ENCODE assay signal across 1 cellular context in genomic region chr21:42473495-42474042, GRCh38.
TF ChIP-seq lines count a peak whose summit lies in the region.

No MANE protein-coding gene starts in this region.

TF ChIP-seq in K562, 482 proteins besides CTCF, POLR2A, EP300 and RAD21 (continued from another document):
- TF ChIP-seq GMEB1 (CRISPR knock-in tag; IDR thresholded peaks at IDR 0.05): no peak
- no peak for TF ChIP-seq ZBTB43 (CRISPR knock-in tag; IDR thresholded peaks at IDR 0.05)
- TF ChIP-seq MTA3 (IDR thresholded peaks at IDR 0.05; ENCODE audit: borderline replicate concordance): no peak
- TF ChIP-seq PHF20 (IDR thresholded peaks at IDR 0.05; ENCODE audit: partially characterized antibody): no peak
- no peak for TF ChIP-seq BMI1 (IDR thresholded peaks at IDR 0.05; ENCODE audit: low read length)
- no peak for TF ChIP-seq ZNF707 (CRISPR knock-in tag; conservative IDR thresholded peaks at IDR 0.05)
- no peak for TF ChIP-seq ZNF518B (CRISPR knock-in tag; IDR thresholded peaks at IDR 0.05)
- TF ChIP-seq ELF2 (CRISPR knock-in tag; IDR thresholded peaks at IDR 0.05): no peak
- TF ChIP-seq MAFF (IDR thresholded peaks at IDR 0.05; ENCODE audit: low read length): peak; percentile 47; the same call in 1 of the 2 replicates
- TF ChIP-seq ZNF280A (IDR thresholded peaks at IDR 0.05; ENCODE audit: low read depth, partially characterized antibody): no peak
- TF ChIP-seq, protein P1, sequence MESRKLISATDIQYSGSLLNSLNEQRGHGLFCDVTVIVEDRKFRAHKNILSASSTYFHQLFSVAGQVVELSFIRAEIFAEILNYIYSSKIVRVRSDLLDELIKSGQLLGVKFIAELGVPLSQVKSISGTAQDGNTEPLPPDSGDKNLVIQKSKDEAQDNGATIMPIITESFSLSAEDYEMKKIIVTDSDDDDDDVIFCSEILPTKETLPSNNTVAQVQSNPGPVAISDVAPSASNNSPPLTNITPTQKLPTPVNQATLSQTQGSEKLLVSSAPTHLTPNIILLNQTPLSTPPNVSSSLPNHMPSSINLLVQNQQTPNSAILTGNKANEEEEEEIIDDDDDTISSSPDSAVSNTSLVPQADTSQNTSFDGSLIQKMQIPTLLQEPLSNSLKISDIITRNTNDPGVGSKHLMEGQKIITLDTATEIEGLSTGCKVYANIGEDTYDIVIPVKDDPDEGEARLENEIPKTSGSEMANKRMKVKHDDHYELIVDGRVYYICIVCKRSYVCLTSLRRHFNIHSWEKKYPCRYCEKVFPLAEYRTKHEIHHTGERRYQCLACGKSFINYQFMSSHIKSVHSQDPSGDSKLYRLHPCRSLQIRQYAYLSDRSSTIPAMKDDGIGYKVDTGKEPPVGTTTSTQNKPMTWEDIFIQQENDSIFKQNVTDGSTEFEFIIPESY (CRISPR knock-in tag; IDR thresholded peaks at IDR 0.05): no peak
- no peak for TF ChIP-seq SMARCA4 (IDR thresholded peaks at IDR 0.05)
- TF ChIP-seq ZNF134 (CRISPR knock-in tag; conservative IDR thresholded peaks at IDR 0.05): no peak
- TF ChIP-seq C11orf30 (IDR thresholded peaks at IDR 0.05; ENCODE audit: low read depth): peak; percentile 76
- TF ChIP-seq SMAD2 (IDR thresholded peaks at IDR 0.05; ENCODE audit: low read depth, low read length): no peak
- no peak for TF ChIP-seq PHB (CRISPR knock-in tag; IDR thresholded peaks at IDR 0.05)
- no peak for TF ChIP-seq HNRNPL (IDR thresholded peaks at IDR 0.05; ENCODE audit: low read depth, low read length)
- no peak for TF ChIP-seq SIN3A (IDR thresholded peaks at IDR 0.05; ENCODE audit: borderline replicate concordance in 2 of 2, control insufficient read depth in 1 of 2, low read depth in 2 of 2, low read length in 2 of 2)
- TF ChIP-seq ZNF277 (CRISPR knock-in tag; IDR thresholded peaks at IDR 0.05; ENCODE audit: borderline replicate concordance): no peak
- no peak for TF ChIP-seq HMG20A (CRISPR knock-in tag; conservative IDR thresholded peaks at IDR 0.05)
- TF ChIP-seq SAFB2 (IDR thresholded peaks at IDR 0.05; ENCODE audit: borderline replicate concordance, low read depth, low read length, severe bottlenecking): no peak
- no peak for TF ChIP-seq NR0B1 (IDR thresholded peaks at IDR 0.05; ENCODE audit: partially characterized antibody)
- TF ChIP-seq PATZ1 (CRISPR knock-in tag; IDR thresholded peaks at IDR 0.05; ENCODE audit: borderline replicate concordance): no peak
- TF ChIP-seq CREBBP (IDR thresholded peaks at IDR 0.05; ENCODE audit: low read depth, low read length): no peak
- TF ChIP-seq SIN3B (IDR thresholded peaks at IDR 0.05; ENCODE audit: low read depth): no peak
- peak; percentile 83 for TF ChIP-seq ZNF316 (IDR thresholded peaks at IDR 0.05)
- peak; percentile 51; the same call in 1 of the 2 replicates for TF ChIP-seq MAFK (IDR thresholded peaks at IDR 0.05; ENCODE audit: low read length)
- no peak for TF ChIP-seq ZNF140 (CRISPR knock-in tag; IDR thresholded peaks at IDR 0.05)
- no peak for TF ChIP-seq NFXL1 (CRISPR knock-in tag; IDR thresholded peaks at IDR 0.05)
- no peak for TF ChIP-seq KAT7 (CRISPR knock-in tag; IDR thresholded peaks at IDR 0.05; ENCODE audit: borderline replicate concordance)
- no peak for TF ChIP-seq OTX1 (CRISPR knock-in tag; IDR thresholded peaks at IDR 0.05)
- TF ChIP-seq RNF219 (CRISPR knock-in tag; IDR thresholded peaks at IDR 0.05): no peak
- TF ChIP-seq ZBED1 (IDR thresholded peaks at IDR 0.05): no peak
- TF ChIP-seq CEBPG (CRISPR knock-in tag; IDR thresholded peaks at IDR 0.05): no peak
- TF ChIP-seq CEBPG (tag; conservative IDR thresholded peaks at IDR 0.05 in 1 of 2, IDR thresholded peaks at IDR 0.05 in 1 of 2): no peak
- no peak for TF ChIP-seq STAT5B (CRISPR knock-in tag; IDR thresholded peaks at IDR 0.05)
- no peak for TF ChIP-seq ZBTB34 (CRISPR knock-in tag; IDR thresholded peaks at IDR 0.05)
- TF ChIP-seq HOXB6 (CRISPR knock-in tag; IDR thresholded peaks at IDR 0.05; ENCODE audit: borderline replicate concordance): no peak
- no peak for TF ChIP-seq SMAD4 (CRISPR knock-in tag; conservative IDR thresholded peaks at IDR 0.05)
- TF ChIP-seq MAFG (tag; conservative IDR thresholded peaks at IDR 0.05): peak; percentile 63
- TF ChIP-seq CHCHD3 (CRISPR knock-in tag; IDR thresholded peaks at IDR 0.05): no peak
